ENCODE assay signal across 22 cellular contexts in the genomic region with DNA sequence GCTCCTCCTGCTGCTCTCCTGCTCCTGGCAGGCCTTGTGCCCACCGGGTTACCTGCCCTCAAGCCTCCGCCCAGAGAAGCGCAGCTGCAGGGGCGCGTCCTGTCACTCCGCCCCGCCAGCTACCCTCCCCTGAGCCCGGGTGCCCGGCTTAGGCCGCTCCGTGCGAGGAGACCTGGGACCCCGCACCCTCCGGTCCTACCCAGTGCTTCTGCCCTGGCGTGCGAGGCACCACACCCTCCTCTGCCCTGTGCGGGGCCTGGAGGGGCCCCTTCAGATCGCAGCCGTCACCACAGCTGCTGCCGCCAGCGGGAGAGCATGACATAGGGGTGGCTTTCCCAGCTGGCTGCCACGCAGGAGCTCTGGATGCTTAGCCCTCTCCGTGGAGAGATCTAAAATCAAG. TPM values are rescaled to one million over a fixed set of nuclear protein-coding genes. Genes with fewer than 3 reads are reported as not detected.
"Had no signal": no experiment of that assay in that cellular context is flagged by ENCODE, and none has a peak within 500 bp of the region (broad histone marks: within the 10 kb centered on the region; RNA-seq: fewer than 3 reads in every experiment).

No MANE protein-coding gene starts in this region.

RNA-seq across cellular contexts. Expression of a gene that starts 20.1 kb away (rescaled TPM):
- total RNA-seq: activated B cell treated with CpG ODN at 0.5 μM for 24 hours; activated CD4-positive, alpha-beta memory T cell treated with anti-CD3 and anti-CD28 coated beads for 36 hours; activated CD4-positive, alpha-beta T cell treated with anti-CD3 and anti-CD28 coated beads, Interleukin-2, amount 10 ng/mL, durations not matched to agents 24 days and 14 days; activated CD8-positive, alpha-beta memory T cell treated with anti-CD3 and anti-CD28 coated beads for 36 hours; activated CD8-positive, alpha-beta T cell treated with anti-CD3 and anti-CD28 coated beads for 36 hours; activated naive CD4-positive, alpha-beta T cell treated with anti-CD3 and anti-CD28 coated beads for 36 hours; activated naive CD4-positive, alpha-beta T cell treated with anti-CD3 and anti-CD28 coated beads, Interleukin-2, amount 50 U/mL, for 72 hours; activated naive CD8-positive, alpha-beta T cell treated with anti-CD3 and anti-CD28 coated beads for 36 hours; activated T-cell treated with anti-CD3 and anti-CD28 coated beads, Interleukin-2, amount 50 U/mL, for 4 hours; activated T-cell treated with anti-CD3 and anti-CD28 coated beads, Interleukin-2, amount 50 U/mL, for 72 hours; activated T-helper 1 cell treated with anti-CD3 and anti-CD28 coated beads, Interleukin-12 subunit alpha, Interleukin-12 subunit beta, Interleukin-2, Interleukin-4 antibody, amounts not matched to agents 30 ng/mL and 10 ng/mL and 1 ng/mL, durations not matched to agents 14 hours and 24 hours and 36 hours; activated T-helper 17 cell treated with anti-CD3 and anti-CD28 coated beads, Interleukin-2, amount 50 U/mL, for 72 hours; adrenal gland; aorta; astrocyte; body of pancreas; breast epithelium; cardiac septum; T-cell; T-helper 1 cell treated with Interleukin-12 subunit alpha and Interleukin-12 subunit beta and Interleukin-4 antibody, amounts not matched to agents 30 ng/mL and 1 ng/mL, for 36 hours; T-helper 17 cell; T-helper 2 cell treated with Interferon-gamma antibody and Interleukin-4, amounts not matched to agents 100 ng/mL and 5 ng/mL, for 36 hours had no signal
